18 cellular contexts compared by ENCODE assay signal in the genomic region with DNA sequence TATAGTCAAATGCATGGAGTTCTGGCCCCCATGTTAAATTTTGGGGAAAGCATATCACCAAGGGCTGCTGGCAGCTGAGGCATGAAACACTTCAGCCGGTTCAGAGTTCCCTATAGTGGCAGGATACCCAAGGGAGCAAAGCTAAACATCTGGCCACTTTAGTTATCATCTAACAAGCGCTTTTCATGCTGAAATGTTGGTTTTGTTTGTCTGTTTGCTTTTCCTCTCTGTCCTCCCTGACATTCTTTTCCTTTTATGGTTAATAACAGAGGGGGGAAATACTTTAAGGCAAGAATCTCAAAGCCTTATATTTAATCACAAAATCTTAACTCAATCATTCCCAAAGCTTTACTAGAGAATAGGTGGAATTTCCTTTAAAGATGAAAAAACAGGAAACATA.
"Had no signal": no experiment of that assay in that cellular context is flagged by ENCODE, and none has a peak within 500 bp of the region (broad histone marks: within the 10 kb centered on the region; RNA-seq: fewer than 3 reads in every experiment).

No MANE protein-coding gene starts in this region.

- H3K27me3 ChIP-seq: sigmoid colon, spleen, upper lobe of left lung had no signal

- H3K36me3 ChIP-seq: sigmoid colon, spleen, thoracic aorta, upper lobe of left lung had no signal

- H3K27ac ChIP-seq: sigmoid colon, spleen, thoracic aorta, upper lobe of left lung had no signal

- DNase-seq: activated CD4-positive, alpha-beta memory T cell treated with anti-CD3 and anti-CD28 coated beads for 36 hours; activated CD4-positive, alpha-beta T cell treated with anti-CD3 and anti-CD28 coated beads for 36 hours; activated gamma-delta T cell treated with Interleukin-2 at 50 U/mL for 16 hours; activated T-cell treated with anti-CD3 and anti-CD28 coated beads for 4 hours; amniotic stem cell; caudate nucleus; foreskin melanocyte; glutamatergic neuron; hippocampal formation; left cardiac atrium; sigmoid colon; spleen; stimulated activated naive B cell treated with anti-CD40 and anti-IgM and Interleukin-4, amounts not matched to agents 10 μg/mL and 1 μg/mL and 100 μg/mL, for 72 hours; upper lobe of left lung had no signal

- H3K4me3 ChIP-seq: lung, sigmoid colon, spleen, thoracic aorta, upper lobe of left lung had no signal

- ATAC-seq: activated CD4-positive, alpha-beta T cell treated with anti-CD3 and anti-CD28 coated beads for 36 hours; left cardiac atrium; natural killer cell treated with Interleukin-12 subunit alpha and Interleukin-12 subunit beta and Interleukin-15 and Interleukin-18, amount 100 ng/mL, for 72 hours; stimulated activated naive B cell treated with anti-CD40 and anti-IgM and Interleukin-4, amounts not matched to agents 10 μg/mL and 1 μg/mL and 100 μg/mL, for 72 hours; WTC11 had no signal

- H3K4me1 ChIP-seq: sigmoid colon, upper lobe of left lung had no signal

- H3K9me3 ChIP-seq: sigmoid colon, spleen, thoracic aorta, upper lobe of left lung had no signal
